ENCODE assay signal across 16 cellular contexts in genomic region chr14:71119075-71119474, GRCh38.
DNase-seq lines count a peak whose midpoint lies in the region; ATAC-seq, FAIRE-seq and TF ChIP-seq lines count a peak whose summit lies in the region.
"Had no signal": no experiment of that assay in that cellular context is flagged by ENCODE, and none has a peak within 500 bp of the region (broad histone marks: within the 10 kb centered on the region; RNA-seq: fewer than 3 reads in every experiment).

No MANE protein-coding gene starts in this region.

- peaks cover 4% of the 10 kb centered on the region for H3K4me1 Mint-ChIP-seq in nephron progenitor cell
- peaks cover 34% of the 10 kb centered on the region for H3K4me1 Mint-ChIP-seq in mesothelial cell of epicardium
- H3K4me1 Mint-ChIP-seq: immature natural killer cell had no signal

- no peak overlapping the region for H3K4me3 ChIP-seq in bronchial epithelial cell (ENCODE audit: low read depth, low read length)
- H3K4me3 ChIP-seq: ascending aorta, K562, ovary, upper lobe of left lung had no signal

- no peak overlapping the region for H3K4me3 Mint-ChIP-seq in nephron progenitor cell
- H3K4me3 Mint-ChIP-seq in mesothelial cell of epicardium: no peak overlapping the region
- H3K4me3 Mint-ChIP-seq: immature natural killer cell had no signal

- H3K27me3 ChIP-seq in bronchial epithelial cell (ENCODE audit: control insufficient read depth, insufficient read depth, low read length): no peaks in the 10 kb centered on the region
- H3K27me3 ChIP-seq: ascending aorta, ovary, upper lobe of left lung had no signal

- H3K27ac Mint-ChIP-seq in nephron progenitor cell: peak overlapping the region; percentile 47
- no peak overlapping the region for H3K27ac Mint-ChIP-seq in mesothelial cell of epicardium

- H3K36me3 ChIP-seq in bronchial epithelial cell (ENCODE audit: control insufficient read depth, insufficient read depth, low read length): no peaks in the 10 kb centered on the region
- H3K36me3 ChIP-seq: ovary had no signal

- DNase-seq in EL: peak; percentile 47
- DNase-seq in M059J (ENCODE audit: low read depth): peak; percentile 82
- DNase-seq in bronchial epithelial cell (ENCODE audit: low read depth): peak; percentile 93
- no peak for DNase-seq in nephron progenitor cell
- DNase-seq in frontal cortex (ENCODE audit: low spot score in 2 of 2): no peak
- DNase-seq in mesothelial cell of epicardium (ENCODE audit: low spot score in 2 of 2, unreplicated experiment in 2 of 2): no peak
- no peak for DNase-seq in DMS53 (lab: John Stamatoyannopoulos, UW)
- DNase-seq: activated CD4-positive, alpha-beta T cell treated with anti-CD3 and anti-CD28 coated beads for 1 hour; DND-41; immature natural killer cell; NCI-H2081; ovary had no signal

- H3K9me3 Mint-ChIP-seq in nephron progenitor cell (peaks cover 33% of the 10 kb centered on the region), mesothelial cell of epicardium (peaks cover 5% of the 10 kb centered on the region)
- H3K9me3 Mint-ChIP-seq: immature natural killer cell had no signal

- H3K36me3 Mint-ChIP-seq in nephron progenitor cell (ENCODE audit: low read depth): peaks cover 56% of the 10 kb centered on the region
- peaks cover 17% of the 10 kb centered on the region for H3K36me3 Mint-ChIP-seq in mesothelial cell of epicardium

- FAIRE-seq in bronchial epithelial cell (lab: Jason Lieb, UNC): no peak
- no peak for FAIRE-seq in frontal cortex (lab: Jason Lieb, UNC)
- FAIRE-seq: K562 had no signal

- ATAC-seq in GM18868 (IDR thresholded peaks at IDR 0.05; ENCODE audit: unreplicated experiment): no peak

- H3K27me3 Mint-ChIP-seq in nephron progenitor cell (ENCODE audit: low read depth, poor library complexity) (no peaks in the 10 kb centered on the region), mesothelial cell of epicardium (ENCODE audit: low read depth) (no peaks in the 10 kb centered on the region)

- TF ChIP-seq CTCF in bronchial epithelial cell (IDR thresholded peaks at IDR 0.05; ENCODE audit: insufficient read depth, low read length, severe bottlenecking) (no peak), nephron progenitor cell (IDR thresholded peaks at IDR 0.05) (no peak), mesothelial cell of epicardium (IDR thresholded peaks at IDR 0.05; ENCODE audit: unreplicated experiment) (no peak)

Comparison
In these comparisons a context has a peak if more than half of its experiments do, and no peak if none do; other contexts are left out.
1. DNase-seq: peak in EL (single experiment), M059J (single experiment) and bronchial epithelial cell (single experiment); none in nephron progenitor cell (single experiment), frontal cortex (0 of 2), mesothelial cell of epicardium (0 of 2) and DMS53 (single experiment).